Comparison of ENCODE assay signal across 8 cellular contexts in genomic region chr15:94526071-94526689, GRCh38.
DNase-seq lines count a peak whose midpoint lies in the region; ATAC-seq and TF ChIP-seq lines count a peak whose summit lies in the region.

No MANE protein-coding gene starts in this region.

- H3K27me3 ChIP-seq in DOHH2 (ENCODE audit: control insufficient read depth, low read length): no peaks in the 10 kb centered on the region
- no peaks in the 10 kb centered on the region for H3K27me3 ChIP-seq in iPS DF 6.9 (ENCODE audit: control insufficient read depth, insufficient read depth, low read length)
- no peaks in the 10 kb centered on the region for H3K27me3 ChIP-seq in tibial artery

- no peaks in the 10 kb centered on the region for H4K20me1 ChIP-seq in DOHH2 (ENCODE audit: control insufficient read depth, insufficient read depth, low read depth, low read length)
- H4K20me1 ChIP-seq in OCI-LY7 (ENCODE audit: insufficient read depth, low read length): no peaks in the 10 kb centered on the region

- CTCF ChIA-PET in OCI-LY7 (lab: Charles Lee; ENCODE audit: unreplicated experiment): no interaction called here

- H3K4me3 ChIP-seq in DOHH2 (ENCODE audit: low read length): no peak overlapping the region
- H3K4me3 ChIP-seq in OCI-LY7 (ENCODE audit: low read depth, low read length, poor library complexity, severe bottlenecking): no peak overlapping the region
- H3K4me3 ChIP-seq in iPS DF 6.9 (ENCODE audit: low read length): no peak overlapping the region
- H3K4me3 ChIP-seq in tibial artery: no peak overlapping the region

- no peaks in the 10 kb centered on the region for H3K36me3 ChIP-seq in DOHH2 (ENCODE audit: control insufficient read depth, low read length)
- H3K36me3 ChIP-seq in OCI-LY7 (ENCODE audit: insufficient read depth, low read length): no peaks in the 10 kb centered on the region
- H3K36me3 ChIP-seq in iPS DF 6.9 (ENCODE audit: control insufficient read depth, insufficient read depth, low read length): no peaks in the 10 kb centered on the region
- H3K36me3 ChIP-seq in tibial artery: no peaks in the 10 kb centered on the region

- TF ChIP-seq CTCF in DOHH2 (IDR thresholded peaks at IDR 0.05; ENCODE audit: low read depth, low read length, poor library complexity, severe bottlenecking) (peak; percentile 65), OCI-LY7 (conservative IDR thresholded peaks at IDR 0.05; ENCODE audit: low read length) (peak; percentile 75), tibial artery (IDR thresholded peaks at IDR 0.05) (peak in 1 of 2 experiments; percentile 10)

- BruUV-seq in OCI-LY7 (replicated peaks; lab: Mats Ljungman, UMichigan): no TSS peak

- intact Hi-C loops in OCI-LY7 (cut with micrococcal nuclease; ENCODE audit: unreplicated experiment): no loop called here
- intact Hi-C loops in tibial artery (cut with DNase I; ENCODE audit: low total_unique reads): no loop called here

- DNase-seq in OCI-LY7 (ENCODE audit: low spot score) (peak; percentile 10), iPS DF 6.9 (ENCODE audit: low read depth, low spot score) (peak; percentile 31), dedifferentiated amniotic fluid mesenchymal stem cell (ENCODE audit: extremely low spot score) (no peak), tibial artery (no peak)
- DNase-seq in activated CD8-positive, alpha-beta memory T cell treated with anti-CD3 and anti-CD28 coated beads, Interleukin-2, amount 50 U/mL, for 4 hours: no peak
- DNase-seq in activated T-cell treated with anti-CD3 and anti-CD28 coated beads, Interleukin-2, amount 50 U/mL, for 1 hour: no peak

- H3K4me1 ChIP-seq in DOHH2 (ENCODE audit: control insufficient read depth, low read length): no peaks in the 10 kb centered on the region
- no peaks in the 10 kb centered on the region for H3K4me1 ChIP-seq in OCI-LY7 (ENCODE audit: insufficient read depth, low read length, poor library complexity, severe bottlenecking)
- no peaks in the 10 kb centered on the region for H3K4me1 ChIP-seq in iPS DF 6.9 (ENCODE audit: control insufficient read depth, insufficient read depth, low read length)
- H3K4me1 ChIP-seq in tibial artery: no peaks in the 10 kb centered on the region

- H3K4me2 ChIP-seq in DOHH2 (ENCODE audit: low read length): no peak overlapping the region
- H3K4me2 ChIP-seq in OCI-LY7 (ENCODE audit: low read length): no peak overlapping the region

- peak; percentile 67 for ATAC-seq in GM21619 (IDR thresholded peaks at IDR 0.05; ENCODE audit: unreplicated experiment)

- H3K79me2 ChIP-seq in DOHH2 (ENCODE audit: control insufficient read depth, low read length): no peaks in the 10 kb centered on the region
- no peaks in the 10 kb centered on the region for H3K79me2 ChIP-seq in OCI-LY7 (ENCODE audit: insufficient read depth, low read depth, low read length)

- no peak overlapping the region for H2AFZ ChIP-seq in OCI-LY7 (ENCODE audit: low read length)

- H3F3A ChIP-seq in DOHH2 (ENCODE audit: control insufficient read depth, insufficient read depth): no peaks in the 10 kb centered on the region

- H3K27ac ChIP-seq in DOHH2 (ENCODE audit: low read depth, low read length): no peak overlapping the region
- H3K27ac ChIP-seq in OCI-LY7 (ENCODE audit: low read depth, low read length, poor library complexity, severe bottlenecking): no peak overlapping the region
- no peak overlapping the region for H3K27ac ChIP-seq in iPS DF 6.9 (ENCODE audit: low read length)
- no peak overlapping the region for H3K27ac ChIP-seq in tibial artery

- POLR2A ChIA-PET in OCI-LY7 (lab: Charles Lee): interaction anchor here (0.6 to 1.5 kb wide), 3 partner anchors 15 to 727 kb away, joined by 3 read pairs; no protein-coding TSS in a partner anchor

- WGBS in iPS DF 6.9 (ENCODE audit: insufficient coverage, insufficient read length): no CpG with 5 or more reads among the region's 5 CpGs

- H3K9me3 ChIP-seq in DOHH2 (ENCODE audit: control insufficient read depth, insufficient read depth, low read length): no peaks in the 10 kb centered on the region
- H3K9me3 ChIP-seq in OCI-LY7 (ENCODE audit: low read length): no peaks in the 10 kb centered on the region
- no peaks in the 10 kb centered on the region for H3K9me3 ChIP-seq in iPS DF 6.9 (ENCODE audit: control insufficient read depth, insufficient read depth, low read length)
- no peaks in the 10 kb centered on the region for H3K9me3 ChIP-seq in tibial artery

- H3K9me2 ChIP-seq in DOHH2 (replicated peaks; ENCODE audit: control insufficient read depth, low read length): no peaks in the 10 kb centered on the region
- H3K9me2 ChIP-seq in OCI-LY7 (ENCODE audit: insufficient read depth, low read length): no peaks in the 10 kb centered on the region

Comparison
In these comparisons a context has a peak if more than half of its experiments do, and no peak if none do; other contexts are left out.
1. DNase-seq: peak in OCI-LY7 (single experiment) and iPS DF 6.9 (single experiment); none in activated CD8-positive, alpha-beta memory T cell treated with anti-CD3 and anti-CD28 coated beads, Interleukin-2, amount 50 U/mL, for 4 hours (single experiment), activated T-cell treated with anti-CD3 and anti-CD28 coated beads, Interleukin-2, amount 50 U/mL, for 1 hour (single experiment), dedifferentiated amniotic fluid mesenchymal stem cell (single experiment) and tibial artery (0 of 2).